In the genomic region with DNA sequence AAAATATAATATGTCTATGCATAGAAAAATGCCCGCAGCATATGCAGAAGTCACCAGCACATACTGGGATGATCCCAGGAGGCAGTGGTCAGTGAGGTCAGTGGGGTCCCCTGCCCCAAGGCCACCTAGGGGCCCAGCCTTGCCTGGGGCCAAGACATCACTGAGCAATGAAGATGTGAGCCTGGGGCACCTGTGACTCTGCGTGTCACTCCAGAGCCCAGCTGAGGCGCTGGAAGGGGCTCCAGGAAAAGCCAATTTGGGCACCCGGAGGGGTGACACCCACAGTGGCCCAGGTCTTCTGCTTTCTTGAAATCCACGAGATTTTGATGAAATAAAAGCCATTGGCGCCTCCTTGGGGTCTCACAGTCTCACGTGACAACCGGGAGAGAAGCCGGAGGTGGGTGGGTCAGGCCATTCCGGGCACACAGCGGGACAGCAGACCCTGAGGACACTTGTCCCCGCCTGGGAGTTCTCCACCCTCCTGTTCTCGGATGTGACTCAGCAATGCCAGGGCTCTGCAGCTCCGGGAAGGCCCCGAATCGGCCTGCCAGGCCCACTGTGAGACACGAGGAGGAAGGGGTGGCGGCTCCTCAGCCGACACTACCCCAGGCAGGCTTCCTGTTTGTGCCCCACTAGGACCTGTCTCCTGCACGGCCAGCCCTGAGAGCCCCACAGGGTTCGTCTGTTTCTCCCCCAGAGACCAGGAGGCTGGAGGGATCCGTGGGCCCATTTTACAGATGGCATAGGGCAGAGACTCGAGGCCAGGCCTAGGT, we compare ENCODE assay signal across 8 cellular contexts. TPM values are rescaled to one million over a fixed set of nuclear protein-coding genes. Genes with fewer than 3 reads are reported as not detected.
DNase-seq lines count a peak whose midpoint lies in the region; ATAC-seq and TF ChIP-seq lines count a peak whose summit lies in the region.

No MANE protein-coding gene starts in this region.

- ATAC-seq in HG03457 (IDR thresholded peaks at IDR 0.05; ENCODE audit: unreplicated experiment) (peak; percentile 35), WTC11 (no peak)

- CTCF ChIA-PET in WTC11 (lab: Charles Lee): interaction anchor here (0.6 to 3.2 kb wide), 39 partner anchors 11 to 218 kb away, joined by 3 to 45 read pairs (median 5); a partner anchor contains a TSS

- DNase-seq in Daoy (ENCODE audit: low read depth) (peak; percentile 78), germinal center (ENCODE audit: low spot score) (peak; percentile 53), WTC11 (ENCODE audit: low spot score) (no peak), NCI-H1048 (lab: John Stamatoyannopoulos, UW) (no peak), NCI-H2171 (lab: John Stamatoyannopoulos, UW) (no peak)
- peak; percentile 76 for DNase-seq in activated CD4-positive, alpha-beta T cell treated with anti-CD3 and anti-CD28 coated beads for 48 hours
- DNase-seq in stimulated activated CD4-positive, alpha-beta T cell treated with anti-CD3 and anti-CD28 coated beads, TNF-alpha, amount 100 ng/mL, for 48 hours (ENCODE audit: low read depth in 3 of 3): peak in 2 of 3 donors; percentile 32 to 61

- POLR2A ChIA-PET in WTC11 (lab: Charles Lee): no interaction called here

- H3K27ac Mint-ChIP-seq in WTC11: no peak overlapping the region

- no peaks in the 10 kb centered on the region for H3K36me3 Mint-ChIP-seq in WTC11

- no peaks in the 10 kb centered on the region; the same call in 1 of the 2 replicates for H3K27me3 Mint-ChIP-seq in WTC11 (ENCODE audit: low read depth)

- peaks cover 6% of the 10 kb centered on the region for H3K4me1 Mint-ChIP-seq in WTC11

- no peak overlapping the region for H3K4me3 Mint-ChIP-seq in WTC11

- TF ChIP-seq CTCF in WTC11 (IDR thresholded peaks at IDR 0.05): no peak

- H3K9me3 Mint-ChIP-seq in WTC11: no peaks in the 10 kb centered on the region

TF ChIP-seq in WTC11, 78 proteins besides CTCF, POLR2A, EP300 and RAD21:
- TF ChIP-seq CBFB (CRISPR knock-in tag; IDR thresholded peaks at IDR 0.05; ENCODE audit: low read depth) (no peak), TEAD1 (CRISPR knock-in tag; IDR thresholded peaks at IDR 0.05) (no peak), EMX1 (CRISPR knock-in tag; IDR thresholded peaks at IDR 0.05) (no peak), IRF2 (CRISPR knock-in tag; IDR thresholded peaks at IDR 0.05; ENCODE audit: borderline replicate concordance, low read depth) (no peak), GABPB1 (CRISPR knock-in tag; IDR thresholded peaks at IDR 0.05) (no peak), TCF7 (CRISPR knock-in tag; IDR thresholded peaks at IDR 0.05; ENCODE audit: low read depth) (no peak), ZNF263 (CRISPR knock-in tag; IDR thresholded peaks at IDR 0.05; ENCODE audit: low read depth) (no peak), ZNF138 (CRISPR knock-in tag; conservative IDR thresholded peaks at IDR 0.05) (no peak), ZNF219 (CRISPR knock-in tag; IDR thresholded peaks at IDR 0.05; ENCODE audit: borderline replicate concordance) (no peak)
- TF ChIP-seq, protein P1, sequence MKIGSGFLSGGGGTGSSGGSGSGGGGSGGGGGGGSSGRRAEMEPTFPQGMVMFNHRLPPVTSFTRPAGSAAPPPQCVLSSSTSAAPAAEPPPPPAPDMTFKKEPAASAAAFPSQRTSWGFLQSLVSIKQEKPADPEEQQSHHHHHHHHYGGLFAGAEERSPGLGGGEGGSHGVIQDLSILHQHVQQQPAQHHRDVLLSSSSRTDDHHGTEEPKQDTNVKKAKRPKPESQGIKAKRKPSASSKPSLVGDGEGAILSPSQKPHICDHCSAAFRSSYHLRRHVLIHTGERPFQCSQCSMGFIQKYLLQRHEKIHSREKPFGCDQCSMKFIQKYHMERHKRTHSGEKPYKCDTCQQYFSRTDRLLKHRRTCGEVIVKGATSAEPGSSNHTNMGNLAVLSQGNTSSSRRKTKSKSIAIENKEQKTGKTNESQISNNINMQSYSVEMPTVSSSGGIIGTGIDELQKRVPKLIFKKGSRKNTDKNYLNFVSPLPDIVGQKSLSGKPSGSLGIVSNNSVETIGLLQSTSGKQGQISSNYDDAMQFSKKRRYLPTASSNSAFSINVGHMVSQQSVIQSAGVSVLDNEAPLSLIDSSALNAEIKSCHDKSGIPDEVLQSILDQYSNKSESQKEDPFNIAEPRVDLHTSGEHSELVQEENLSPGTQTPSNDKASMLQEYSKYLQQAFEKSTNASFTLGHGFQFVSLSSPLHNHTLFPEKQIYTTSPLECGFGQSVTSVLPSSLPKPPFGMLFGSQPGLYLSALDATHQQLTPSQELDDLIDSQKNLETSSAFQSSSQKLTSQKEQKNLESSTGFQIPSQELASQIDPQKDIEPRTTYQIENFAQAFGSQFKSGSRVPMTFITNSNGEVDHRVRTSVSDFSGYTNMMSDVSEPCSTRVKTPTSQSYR (CRISPR knock-in tag; IDR thresholded peaks at IDR 0.05): no peak
- TF ChIP-seq, protein P2, sequence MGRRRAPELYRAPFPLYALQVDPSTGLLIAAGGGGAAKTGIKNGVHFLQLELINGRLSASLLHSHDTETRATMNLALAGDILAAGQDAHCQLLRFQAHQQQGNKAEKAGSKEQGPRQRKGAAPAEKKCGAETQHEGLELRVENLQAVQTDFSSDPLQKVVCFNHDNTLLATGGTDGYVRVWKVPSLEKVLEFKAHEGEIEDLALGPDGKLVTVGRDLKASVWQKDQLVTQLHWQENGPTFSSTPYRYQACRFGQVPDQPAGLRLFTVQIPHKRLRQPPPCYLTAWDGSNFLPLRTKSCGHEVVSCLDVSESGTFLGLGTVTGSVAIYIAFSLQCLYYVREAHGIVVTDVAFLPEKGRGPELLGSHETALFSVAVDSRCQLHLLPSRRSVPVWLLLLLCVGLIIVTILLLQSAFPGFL (CRISPR knock-in tag; IDR thresholded peaks at IDR 0.05; ENCODE audit: borderline replicate concordance): no peak
- TF ChIP-seq, protein P3, sequence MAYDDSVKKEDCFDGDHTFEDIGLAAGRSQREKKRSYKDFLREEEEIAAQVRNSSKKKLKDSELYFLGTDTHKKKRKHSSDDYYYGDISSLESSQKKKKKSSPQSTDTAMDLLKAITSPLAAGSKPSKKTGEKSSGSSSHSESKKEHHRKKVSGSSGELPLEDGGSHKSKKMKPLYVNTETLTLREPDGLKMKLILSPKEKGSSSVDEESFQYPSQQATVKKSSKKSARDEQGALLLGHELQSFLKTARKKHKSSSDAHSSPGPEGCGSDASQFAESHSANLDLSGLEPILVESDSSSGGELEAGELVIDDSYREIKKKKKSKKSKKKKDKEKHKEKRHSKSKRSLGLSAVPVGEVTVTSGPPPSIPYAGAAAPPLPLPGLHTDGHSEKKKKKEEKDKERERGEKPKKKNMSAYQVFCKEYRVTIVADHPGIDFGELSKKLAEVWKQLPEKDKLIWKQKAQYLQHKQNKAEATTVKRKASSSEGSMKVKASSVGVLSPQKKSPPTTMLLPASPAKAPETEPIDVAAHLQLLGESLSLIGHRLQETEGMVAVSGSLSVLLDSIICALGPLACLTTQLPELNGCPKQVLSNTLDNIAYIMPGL (CRISPR knock-in tag; IDR thresholded peaks at IDR 0.05): no peak
- TF ChIP-seq, protein P4, sequence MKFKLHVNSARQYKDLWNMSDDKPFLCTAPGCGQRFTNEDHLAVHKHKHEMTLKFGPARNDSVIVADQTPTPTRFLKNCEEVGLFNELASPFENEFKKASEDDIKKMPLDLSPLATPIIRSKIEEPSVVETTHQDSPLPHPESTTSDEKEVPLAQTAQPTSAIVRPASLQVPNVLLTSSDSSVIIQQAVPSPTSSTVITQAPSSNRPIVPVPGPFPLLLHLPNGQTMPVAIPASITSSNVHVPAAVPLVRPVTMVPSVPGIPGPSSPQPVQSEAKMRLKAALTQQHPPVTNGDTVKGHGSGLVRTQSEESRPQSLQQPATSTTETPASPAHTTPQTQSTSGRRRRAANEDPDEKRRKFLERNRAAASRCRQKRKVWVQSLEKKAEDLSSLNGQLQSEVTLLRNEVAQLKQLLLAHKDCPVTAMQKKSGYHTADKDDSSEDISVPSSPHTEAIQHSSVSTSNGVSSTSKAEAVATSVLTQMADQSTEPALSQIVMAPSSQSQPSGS (CRISPR knock-in tag; IDR thresholded peaks at IDR 0.05; ENCODE audit: borderline replicate concordance, low read depth): no peak
- TF ChIP-seq, protein P5, sequence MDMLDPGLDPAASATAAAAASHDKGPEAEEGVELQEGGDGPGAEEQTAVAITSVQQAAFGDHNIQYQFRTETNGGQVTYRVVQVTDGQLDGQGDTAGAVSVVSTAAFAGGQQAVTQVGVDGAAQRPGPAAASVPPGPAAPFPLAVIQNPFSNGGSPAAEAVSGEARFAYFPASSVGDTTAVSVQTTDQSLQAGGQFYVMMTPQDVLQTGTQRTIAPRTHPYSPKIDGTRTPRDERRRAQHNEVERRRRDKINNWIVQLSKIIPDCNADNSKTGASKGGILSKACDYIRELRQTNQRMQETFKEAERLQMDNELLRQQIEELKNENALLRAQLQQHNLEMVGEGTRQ (CRISPR knock-in tag; IDR thresholded peaks at IDR 0.05): no peak
- TF ChIP-seq, protein P6, sequence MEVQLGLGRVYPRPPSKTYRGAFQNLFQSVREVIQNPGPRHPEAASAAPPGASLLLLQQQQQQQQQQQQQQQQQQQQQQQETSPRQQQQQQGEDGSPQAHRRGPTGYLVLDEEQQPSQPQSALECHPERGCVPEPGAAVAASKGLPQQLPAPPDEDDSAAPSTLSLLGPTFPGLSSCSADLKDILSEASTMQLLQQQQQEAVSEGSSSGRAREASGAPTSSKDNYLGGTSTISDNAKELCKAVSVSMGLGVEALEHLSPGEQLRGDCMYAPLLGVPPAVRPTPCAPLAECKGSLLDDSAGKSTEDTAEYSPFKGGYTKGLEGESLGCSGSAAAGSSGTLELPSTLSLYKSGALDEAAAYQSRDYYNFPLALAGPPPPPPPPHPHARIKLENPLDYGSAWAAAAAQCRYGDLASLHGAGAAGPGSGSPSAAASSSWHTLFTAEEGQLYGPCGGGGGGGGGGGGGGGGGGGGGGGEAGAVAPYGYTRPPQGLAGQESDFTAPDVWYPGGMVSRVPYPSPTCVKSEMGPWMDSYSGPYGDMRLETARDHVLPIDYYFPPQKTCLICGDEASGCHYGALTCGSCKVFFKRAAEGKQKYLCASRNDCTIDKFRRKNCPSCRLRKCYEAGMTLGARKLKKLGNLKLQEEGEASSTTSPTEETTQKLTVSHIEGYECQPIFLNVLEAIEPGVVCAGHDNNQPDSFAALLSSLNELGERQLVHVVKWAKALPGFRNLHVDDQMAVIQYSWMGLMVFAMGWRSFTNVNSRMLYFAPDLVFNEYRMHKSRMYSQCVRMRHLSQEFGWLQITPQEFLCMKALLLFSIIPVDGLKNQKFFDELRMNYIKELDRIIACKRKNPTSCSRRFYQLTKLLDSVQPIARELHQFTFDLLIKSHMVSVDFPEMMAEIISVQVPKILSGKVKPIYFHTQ (CRISPR knock-in tag; IDR thresholded peaks at IDR 0.05): no peak

RNA-seq across cellular contexts. Expression of a gene that starts 24.4 kb away (rescaled TPM):
- 15.4 and 16.3 TPM in 2 replicates for total RNA-seq in Daoy (2014; rRNA removed; shearing (Covaris generic))
- 15.2 to 19.9 TPM (median 18.5 TPM) in 3 replicates for total RNA-seq in WTC11 (2021)

Comparison
In these comparisons a context has a peak if more than half of its experiments do, and no peak if none do; other contexts are left out.
1. DNase-seq: peak in Daoy (single experiment), activated CD4-positive, alpha-beta T cell treated with anti-CD3 and anti-CD28 coated beads for 48 hours (single experiment), germinal center (single experiment) and stimulated activated CD4-positive, alpha-beta T cell treated with anti-CD3 and anti-CD28 coated beads, TNF-alpha, amount 100 ng/mL, for 48 hours (2 of 3); none in WTC11 (single experiment), NCI-H1048 (single experiment) and NCI-H2171 (single experiment).